17 cellular contexts compared by ENCODE assay signal in genomic region chr12:29616664-29617409, GRCh38.
DNase-seq lines count a peak whose midpoint lies in the region; ATAC-seq and TF ChIP-seq lines count a peak whose summit lies in the region.
"Had no signal": no experiment of that assay in that cellular context is flagged by ENCODE, and none has a peak within 500 bp of the region (broad histone marks: within the 10 kb centered on the region; RNA-seq: fewer than 3 reads in every experiment).

No MANE protein-coding gene starts in this region.

- H3K9me3 Mint-ChIP-seq in progenitor cell of endocrine pancreas (ENCODE audit: low read depth): no peaks in the 10 kb centered on the region
- H3K9me3 Mint-ChIP-seq: stimulated activated naive CD8-positive, alpha-beta T cell treated with anti-CD3 and anti-CD28 coated beads, Interleukin-15, Interleukin-2, amounts not matched to agents 100 ng/mL and 50 ng/mL, for 24 hours had no signal

- DNase-seq in AG08395 (ENCODE audit: low spot score) (peak; percentile 54), HT-29 (ENCODE audit: low spot score) (peak; percentile 8), brain microvascular endothelial cell (peak; percentile 95), kidney epithelial cell (ENCODE audit: low read depth) (peak; percentile 38), progenitor cell of endocrine pancreas (ENCODE audit: low spot score, unreplicated experiment) (no peak), midbrain (lab: John Stamatoyannopoulos, UW) (no peak)
- DNase-seq: activated gamma-delta T cell; effector CD8-positive, alpha-beta T cell; Karpas-422; naive B cell; NCI-H446 treated with DMSO at 0.1 percent for 48 hours; Right ventricle myocardium superior had no signal

- H3K27me3 ChIP-seq in brain microvascular endothelial cell (replicated peaks): no peaks in the 10 kb centered on the region
- no peaks in the 10 kb centered on the region for H3K27me3 ChIP-seq in kidney epithelial cell (ENCODE audit: control insufficient read depth, insufficient read depth, low read length)
- H3K27me3 ChIP-seq: BLaER1 had no signal

- H3K27me3 Mint-ChIP-seq in progenitor cell of endocrine pancreas: no peaks in the 10 kb centered on the region

- no peaks in the 10 kb centered on the region for H3K4me1 Mint-ChIP-seq in progenitor cell of endocrine pancreas (ENCODE audit: low read depth)
- H3K4me1 Mint-ChIP-seq: naive B cell had no signal

- H3K36me3 Mint-ChIP-seq in progenitor cell of endocrine pancreas (ENCODE audit: insufficient read depth): peaks cover 2% of the 10 kb centered on the region
- H3K36me3 Mint-ChIP-seq: naive B cell had no signal

- H3K36me3 ChIP-seq in brain microvascular endothelial cell (replicated peaks) (no peaks in the 10 kb centered on the region), kidney epithelial cell (ENCODE audit: control insufficient read depth, insufficient read depth, low read length) (no peaks in the 10 kb centered on the region)
- H3K36me3 ChIP-seq: BLaER1 had no signal

- TF ChIP-seq CTCF in brain microvascular endothelial cell (IDR thresholded peaks at IDR 0.05; ENCODE audit: low read depth, low read length, missing control alignments) (no peak), kidney epithelial cell (IDR thresholded peaks at IDR 0.05; ENCODE audit: insufficient read depth, low read length, poor library complexity, severe bottlenecking) (no peak), progenitor cell of endocrine pancreas (IDR thresholded peaks at IDR 0.05; ENCODE audit: unreplicated experiment) (no peak)

- H3K4me3 Mint-ChIP-seq in progenitor cell of endocrine pancreas (ENCODE audit: low read depth): no peak overlapping the region
- H3K4me3 Mint-ChIP-seq: naive B cell; stimulated activated naive CD8-positive, alpha-beta T cell treated with anti-CD3 and anti-CD28 coated beads, Interleukin-15, Interleukin-2, amounts not matched to agents 100 ng/mL and 50 ng/mL, for 24 hours had no signal

- ATAC-seq in GM21786 (IDR thresholded peaks at IDR 0.05; ENCODE audit: unreplicated experiment) (no peak), HG03521 (IDR thresholded peaks at IDR 0.05; ENCODE audit: unreplicated experiment) (no peak)

- no peak overlapping the region for H3K4me3 ChIP-seq in brain microvascular endothelial cell (ENCODE audit: low read depth, low read length)
- no peak overlapping the region for H3K4me3 ChIP-seq in kidney epithelial cell (ENCODE audit: low read depth, low read length)
- H3K4me3 ChIP-seq: BLaER1 had no signal

- no peak overlapping the region for H3K27ac Mint-ChIP-seq in progenitor cell of endocrine pancreas
- H3K27ac Mint-ChIP-seq: stimulated activated naive CD8-positive, alpha-beta T cell treated with anti-CD3 and anti-CD28 coated beads, Interleukin-15, Interleukin-2, amounts not matched to agents 100 ng/mL and 50 ng/mL, for 24 hours had no signal

- in situ Hi-C loops in brain microvascular endothelial cell (cut with HindIII; ENCODE audit: low pct_ligation_motif_present, low sequenced_read_pairs): no loop called here

- peak overlapping the region; percentile 90 for H3K27ac ChIP-seq in brain microvascular endothelial cell
- H3K27ac ChIP-seq: BLaER1, VCaP had no signal

Comparison
In these comparisons a context has a peak if more than half of its experiments do, and no peak if none do; other contexts are left out.
1. DNase-seq: peak in AG08395 (single experiment), HT-29 (single experiment), brain microvascular endothelial cell (single experiment) and kidney epithelial cell (single experiment); none in progenitor cell of endocrine pancreas (single experiment) and midbrain (single experiment).